ENCODE assay signal across 8 cellular contexts in genomic region chr4:40576651-40577480, GRCh38. TPM values are rescaled to one million over a fixed set of nuclear protein-coding genes. Genes with fewer than 3 reads are reported as not detected.
DNase-seq lines count a peak whose midpoint lies in the region; ATAC-seq and TF ChIP-seq lines count a peak whose summit lies in the region.

No MANE protein-coding gene starts in this region.

- no peaks in the 10 kb centered on the region for H3K27me3 Mint-ChIP-seq in activated B cell treated with CpG ODN at 0.5 μM for 24 hours

- POLR2A ChIA-PET in activated B cell treated with CpG ODN at 0.5 μM for 24 hours (lab: Charles Lee), result interaction anchor here (0.6 to 0.7 kb wide), 2 partner anchors 46 to 272 kb away, joined by 5 to 6 read pairs; no protein-coding TSS in a partner anchor

- peaks cover 50% of the 10 kb centered on the region for H3K4me1 Mint-ChIP-seq in activated B cell treated with CpG ODN at 0.5 μM for 24 hours

- TF ChIP-seq CTCF in activated B cell treated with CpG ODN at 0.5 μM for 24 hours (IDR thresholded peaks at IDR 0.05), result no peak

- peak; percentile 72 for DNase-seq in AG20443 (ENCODE audit: low spot score)
- peak; percentile 99 for DNase-seq in MV-4-11 (lab: John Stamatoyannopoulos, UW)
- peak; percentile 32 for DNase-seq in activated B cell treated with CpG ODN at 0.5 μM for 24 hours
- DNase-seq in head of caudate nucleus, result peak in 39 of 42 donors; percentile 15 to 84 (median 44)
- peak; percentile 93 for DNase-seq in posterior vena cava (ENCODE audit: low spot score)
- DNase-seq in NCI-H446 (lab: John Stamatoyannopoulos, UW), result no peak

- no peaks in the 10 kb centered on the region for H3K36me3 Mint-ChIP-seq in activated B cell treated with CpG ODN at 0.5 μM for 24 hours (ENCODE audit: low read depth)

- ATAC-seq in GM18499 (IDR thresholded peaks at IDR 0.05; ENCODE audit: insufficient read depth, unreplicated experiment) (peak; percentile 36), HG02759 (IDR thresholded peaks at IDR 0.05; ENCODE audit: unreplicated experiment) (peak; percentile 71), activated B cell treated with CpG ODN at 0.5 μM for 24 hours (ENCODE audit: low read depth) (peak; percentile 81)

- CTCF ChIA-PET in activated B cell treated with CpG ODN at 0.5 μM for 24 hours (lab: Charles Lee), result interaction anchor here (1.2 kb wide), 1 partner anchor 264 kb away, joined by 3 read pairs; no protein-coding TSS in a partner anchor

- intact Hi-C loops in activated B cell treated with CpG ODN at 0.5 μM for 24 hours (cut with micrococcal nuclease) (loop anchor here (1.0 to 10.0 kb wide), 6 partner anchors 16 to 144 kb away; no protein-coding TSS in a partner anchor), head of caudate nucleus (cut with DNase I) (no loop called here), posterior vena cava (cut with DNase I) (no loop called here)

- H3K4me3 Mint-ChIP-seq in activated B cell treated with CpG ODN at 0.5 μM for 24 hours, result peak overlapping the region; percentile 68

- H3K27ac Mint-ChIP-seq in activated B cell treated with CpG ODN at 0.5 μM for 24 hours, result peak overlapping the region; percentile 88

- no peaks in the 10 kb centered on the region for H3K9me3 Mint-ChIP-seq in activated B cell treated with CpG ODN at 0.5 μM for 24 hours

RNA-seq across cellular contexts. Expression of gene RBM47, which starts 52.8 kb away (rescaled TPM):
- total RNA-seq in activated B cell treated with CpG ODN at 0.5 μM for 24 hours (6.3 and 8.0 TPM in 2 replicates), posterior vena cava (10 to 100 TPM; 12.5 to 22.6 TPM)

Comparison
In these comparisons a context has a peak if more than half of its experiments do, and no peak if none do; other contexts are left out.
1. DNase-seq: peak in AG20443 (single experiment), MV-4-11 (single experiment), activated B cell treated with CpG ODN at 0.5 μM for 24 hours (single experiment), head of caudate nucleus (39 of 42) and posterior vena cava (single experiment); none in NCI-H446 (0 of 2).
2. Peak in every context shown above with its lines, with median percentiles within 50 percentile points of each other: ATAC-seq.